In the genomic region with DNA sequence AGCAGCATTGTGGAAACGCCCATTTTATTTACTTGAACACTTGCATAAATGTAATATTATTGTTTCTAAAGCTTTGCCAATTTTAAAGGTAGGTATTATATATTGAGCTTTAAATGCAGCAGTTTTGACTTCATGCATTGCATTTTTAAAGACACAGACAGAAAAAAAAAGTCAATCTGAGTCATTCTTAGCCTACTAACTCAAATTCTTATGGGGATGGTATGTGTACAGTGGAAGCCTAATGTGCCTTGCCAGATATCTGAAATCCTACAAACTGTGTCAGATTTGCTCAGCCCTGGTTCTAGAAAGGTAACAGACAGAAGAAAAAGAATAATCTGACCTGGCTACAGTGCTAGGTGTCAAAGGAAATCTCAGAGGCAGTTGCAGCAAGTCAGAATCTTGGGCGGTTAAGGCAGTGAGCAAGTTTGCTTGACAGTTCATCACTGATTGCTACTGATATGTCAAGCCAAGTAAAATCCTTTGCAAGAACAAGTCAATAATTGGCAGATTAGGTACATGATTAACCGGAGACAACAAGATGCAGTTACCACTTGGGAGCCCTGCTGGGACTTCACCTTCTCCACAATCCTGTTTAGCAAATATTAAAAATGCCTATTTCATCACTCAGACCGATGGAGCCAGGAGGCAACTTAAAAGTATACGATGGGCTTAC, we compare ENCODE assay signal across 22 cellular contexts.
DNase-seq lines count a peak whose midpoint lies in the region; ATAC-seq, FAIRE-seq and TF ChIP-seq lines count a peak whose summit lies in the region.
"Had no signal": no experiment of that assay in that cellular context is flagged by ENCODE, and none has a peak within 500 bp of the region (broad histone marks: within the 10 kb centered on the region; RNA-seq: fewer than 3 reads in every experiment).

No MANE protein-coding gene starts in this region.

- intact Hi-C loops in heart right ventricle (cut with DNase I) (no loop called here), uterus (cut with DNase I; ENCODE audit: low total_unique reads) (no loop called here)

- H3K27ac Mint-ChIP-seq in astrocyte (ENCODE audit: unreplicated experiment), result peak overlapping the region; percentile 3
- H3K27ac Mint-ChIP-seq: CD4-positive, alpha-beta T cell had no signal

- POLR2A ChIA-PET in AG04449 (lab: Yijun Ruan, JAX), result no interaction called here

- no peak overlapping the region for H2AFZ ChIP-seq in GM23248
- H2AFZ ChIP-seq in astrocyte (ENCODE audit: low read depth, low read length), result no peak overlapping the region
- no peak overlapping the region for H2AFZ ChIP-seq in mesenchymal stem cell (ENCODE audit: low read depth, low read length)

- H4K91ac ChIP-seq in mesenchymal stem cell (ENCODE audit: low read length), result no peak overlapping the region

- H3K9ac ChIP-seq in GM23248, result no peak overlapping the region
- no peak overlapping the region for H3K9ac ChIP-seq in astrocyte (ENCODE audit: low read length)
- H3K9ac ChIP-seq in mesenchymal stem cell (ENCODE audit: low read length), result no peak overlapping the region
- H3K9ac ChIP-seq: BLaER1 had no signal

- no peak overlapping the region for H3K4me3 ChIP-seq in AG04449 (ENCODE audit: low read depth, low read length)
- no peak overlapping the region for H3K4me3 ChIP-seq in GM23248
- H3K4me3 ChIP-seq in astrocyte (ENCODE audit: insufficient read depth, low read depth, low read length), result no peak overlapping the region
- no peak overlapping the region for H3K4me3 ChIP-seq in mesenchymal stem cell (ENCODE audit: insufficient read depth in 1 of 2, low read depth in 1 of 2, low read length in 2 of 2)
- H3K4me3 ChIP-seq in heart right ventricle, result no peak overlapping the region
- no peak overlapping the region for H3K4me3 ChIP-seq in uterus
- H3K4me3 ChIP-seq: BLaER1 had no signal

- H2BK5ac ChIP-seq in mesenchymal stem cell (ENCODE audit: low read depth, low read length, poor library complexity, severe bottlenecking), result no peak overlapping the region

- H2BK15ac ChIP-seq in mesenchymal stem cell (ENCODE audit: low read depth, poor library complexity, severe bottlenecking), result no peak overlapping the region

- H2AK5ac ChIP-seq in mesenchymal stem cell (ENCODE audit: low read length, severe bottlenecking), result no peak overlapping the region

- H3K27me3 ChIP-seq in GM23248 (replicated peaks; ENCODE audit: insufficient read depth) (no peaks in the 10 kb centered on the region), astrocyte (ENCODE audit: insufficient read depth, low read length) (no peaks in the 10 kb centered on the region), mesenchymal stem cell (ENCODE audit: control insufficient read depth in 1 of 2, insufficient read depth in 1 of 2, low read length in 2 of 2) (peaks cover 0 to 6% of the 10 kb centered on the region in 2 experiments), heart right ventricle (no peaks in the 10 kb centered on the region), uterus (no peaks in the 10 kb centered on the region)
- H3K27me3 ChIP-seq: BLaER1 had no signal

- H3K27ac ChIP-seq in GM23248, result peak overlapping the region; percentile 32
- H3K27ac ChIP-seq in astrocyte (ENCODE audit: low read depth, low read length), result no peak overlapping the region
- H3K27ac ChIP-seq in mesenchymal stem cell (ENCODE audit: low read length, poor library complexity, severe bottlenecking), result peak overlapping the region; percentile 82
- H3K27ac ChIP-seq in heart right ventricle, result no peak overlapping the region
- H3K27ac ChIP-seq in uterus, result no peak overlapping the region
- H3K27ac ChIP-seq: BLaER1 had no signal

- WGBS in GM23248 (ENCODE audit: low coverage in 1 of 2, low lambda C conversion rate in 2 of 2, missing lambda C conversion rate in 2 of 2), 2 experiments, result 67 to 70% methylated on average over 5 of the region's 5 CpGs
- WGBS in mesenchymal stem cell, result 95% methylated on average over 4 of the region's 5 CpGs
- WGBS in heart right ventricle, 2 donors, result 84 to 90% methylated on average over 5 of the region's 5 CpGs

- no peak for TF ChIP-seq POLR2A in uterus (IDR thresholded peaks at IDR 0.05)

- H3K4me2 ChIP-seq in GM23248 (ENCODE audit: unreplicated experiment), result peak overlapping the region; percentile 24
- H3K4me2 ChIP-seq in astrocyte (ENCODE audit: low read length), result no peak overlapping the region
- peak overlapping the region; percentile 33 for H3K4me2 ChIP-seq in mesenchymal stem cell (ENCODE audit: low read length, poor library complexity, severe bottlenecking)
- H3K4me2 ChIP-seq: BLaER1 had no signal

- in situ Hi-C loops in GM23248 (cut with MboI), result no loop called here

- no peaks in the 10 kb centered on the region for H3K27me3 Mint-ChIP-seq in astrocyte (ENCODE audit: low read depth, unreplicated experiment)

- H4K20me1 ChIP-seq in GM23248 (ENCODE audit: insufficient read depth) (no peaks in the 10 kb centered on the region), astrocyte (ENCODE audit: insufficient read depth, low read length) (no peaks in the 10 kb centered on the region)
- H4K20me1 ChIP-seq: BLaER1 had no signal

- H3K9me3 ChIP-seq in GM23248 (ENCODE audit: low read depth) (no peaks in the 10 kb centered on the region), astrocyte (ENCODE audit: insufficient read depth, low read depth, low read length) (no peaks in the 10 kb centered on the region), mesenchymal stem cell (ENCODE audit: control insufficient read depth, low read length) (no peaks in the 10 kb centered on the region), heart right ventricle (no peaks in the 10 kb centered on the region), uterus (no peaks in the 10 kb centered on the region)
- H3K9me3 ChIP-seq: BLaER1, Caco-2 had no signal

- H3K4ac ChIP-seq in mesenchymal stem cell (ENCODE audit: low read depth in 1 of 2, low read length in 2 of 2), result no peak overlapping the region

- DNase-seq in AG04449 (ENCODE audit: low read depth, low spot score) (peak; percentile 14), GM23248 (peak; percentile 68), astrocyte (ENCODE audit: low read depth) (no peak), mesenchymal stem cell (no peak), heart right ventricle (no peak), NCI-H1048 (lab: John Stamatoyannopoulos, UW) (no peak), uterus (no peak)
- DNase-seq: Caco-2; CD4-positive, alpha-beta T cell; DND-41; GOT3; KG1; NCI-H1092 treated with DMSO at 0.1 percent for 48 hours; NCI-H1436 treated with DMSO at 0.1 percent for 48 hours; NCI-H1930; NCI-H226; NCI-H510A treated with DMSO at 0.1 percent for 48 hours; NCI-H748 treated with DMSO at 0.1 percent for 48 hours had no signal

- H3K36me3 Mint-ChIP-seq in astrocyte (ENCODE audit: low read depth, unreplicated experiment), result peaks cover 12% of the 10 kb centered on the region

- peaks cover 14% of the 10 kb centered on the region; the same call in 1 of the 2 replicates for H3F3A ChIP-seq in GM23248 (ENCODE audit: insufficient read depth)

- peaks cover 24% of the 10 kb centered on the region for H3K4me1 Mint-ChIP-seq in astrocyte (ENCODE audit: low read depth, unreplicated experiment)

- no peak overlapping the region for H4K8ac ChIP-seq in mesenchymal stem cell (ENCODE audit: low read length)

- no peak for ATAC-seq in heart right ventricle
- ATAC-seq: HCT116, Panc1 had no signal

- peaks cover 24% of the 10 kb centered on the region for H3K4me1 ChIP-seq in GM23248 (ENCODE audit: insufficient read depth)
- no peaks in the 10 kb centered on the region for H3K4me1 ChIP-seq in astrocyte (ENCODE audit: insufficient read depth, low read length)
- peaks cover 8% of the 10 kb centered on the region for H3K4me1 ChIP-seq in mesenchymal stem cell (ENCODE audit: control insufficient read depth, insufficient read depth, low read depth, low read length)
- H3K4me1 ChIP-seq in heart right ventricle, result peaks cover 0 to 15% (median 0%) of the 10 kb centered on the region in 9 donors
- no peaks in the 10 kb centered on the region for H3K4me1 ChIP-seq in uterus
- H3K4me1 ChIP-seq: BLaER1, Caco-2 had no signal

- H2BK12ac ChIP-seq in mesenchymal stem cell (ENCODE audit: low read length in 2 of 2), result no peak overlapping the region

- no peak overlapping the region for H3K14ac ChIP-seq in mesenchymal stem cell (ENCODE audit: low read length in 2 of 2)

- CTCF ChIA-PET in AG04449 (lab: Yijun Ruan, JAX), result interaction anchor here (1.5 to 1.6 kb wide), 2 partner anchors 10 kb away, joined by 3 to 5 read pairs; no protein-coding TSS in a partner anchor

- H3K36me3 ChIP-seq in GM23248 (ENCODE audit: low read depth) (peaks cover 17% of the 10 kb centered on the region), astrocyte (ENCODE audit: insufficient read depth, low read length) (no peaks in the 10 kb centered on the region), mesenchymal stem cell (ENCODE audit: control insufficient read depth in 1 of 2, insufficient read depth in 2 of 2, low read depth in 1 of 2, low read length in 2 of 2) (no peaks in the 10 kb centered on the region), heart right ventricle (peaks cover 0 to 19% (median 0%) of the 10 kb centered on the region in 9 donors), uterus (no peaks in the 10 kb centered on the region)

- H3K79me1 ChIP-seq in mesenchymal stem cell (replicated peaks; ENCODE audit: low read length, poor library complexity, severe bottlenecking), result peaks cover 7% of the 10 kb centered on the region

- H2BK120ac ChIP-seq in mesenchymal stem cell (ENCODE audit: low read depth, low read length), result no peak overlapping the region

- TF ChIP-seq CTCF in AG04449 (IDR thresholded peaks at IDR 0.05; ENCODE audit: insufficient read depth, low read length, missing control alignments), result no peak
- TF ChIP-seq CTCF in astrocyte (IDR thresholded peaks at IDR 0.05; ENCODE audit: insufficient read depth, low read depth, low read length), result no peak
- TF ChIP-seq CTCF in heart right ventricle (IDR thresholded peaks at IDR 0.05), result no peak
- TF ChIP-seq CTCF in uterus (IDR thresholded peaks at IDR 0.05), result no peak

- H3K4me3 Mint-ChIP-seq in astrocyte (ENCODE audit: unreplicated experiment), result no peak overlapping the region
- H3K4me3 Mint-ChIP-seq: CD4-positive, alpha-beta T cell had no signal

- no peak overlapping the region for H3K23ac ChIP-seq in mesenchymal stem cell (ENCODE audit: low read length in 2 of 2)

- peaks cover 1% of the 10 kb centered on the region for H3K9me3 Mint-ChIP-seq in astrocyte (ENCODE audit: unreplicated experiment)
- H3K9me3 Mint-ChIP-seq: CD4-positive, alpha-beta T cell had no signal

- H3K79me2 ChIP-seq in GM23248 (ENCODE audit: insufficient read depth) (no peaks in the 10 kb centered on the region), astrocyte (ENCODE audit: insufficient read depth, low read length) (no peaks in the 10 kb centered on the region)

- H3K9me2 ChIP-seq in GM23248 (ENCODE audit: insufficient read depth), result no peaks in the 10 kb centered on the region

- H3K18ac ChIP-seq in mesenchymal stem cell (ENCODE audit: low read depth in 1 of 2, low read length in 2 of 2), result no peak overlapping the region

- FAIRE-seq in astrocyte (lab: Jason Lieb, UNC), result peak; percentile 66
- FAIRE-seq: HTR-8/SVneo had no signal

Comparison
In these comparisons a context has a peak if more than half of its experiments do, and no peak if none do; other contexts are left out.
1. DNase-seq: peak in AG04449 (single experiment) and GM23248 (single experiment); none in astrocyte (single experiment), mesenchymal stem cell (single experiment), heart right ventricle (0 of 2), NCI-H1048 (single experiment) and uterus (0 of 2).
2. H3K27ac ChIP-seq: peak in GM23248 (single experiment) and mesenchymal stem cell (single experiment); none in astrocyte (single experiment), heart right ventricle (0 of 10) and uterus (0 of 2).